ENCODE assay signal across 19 cellular contexts in the genomic region with DNA sequence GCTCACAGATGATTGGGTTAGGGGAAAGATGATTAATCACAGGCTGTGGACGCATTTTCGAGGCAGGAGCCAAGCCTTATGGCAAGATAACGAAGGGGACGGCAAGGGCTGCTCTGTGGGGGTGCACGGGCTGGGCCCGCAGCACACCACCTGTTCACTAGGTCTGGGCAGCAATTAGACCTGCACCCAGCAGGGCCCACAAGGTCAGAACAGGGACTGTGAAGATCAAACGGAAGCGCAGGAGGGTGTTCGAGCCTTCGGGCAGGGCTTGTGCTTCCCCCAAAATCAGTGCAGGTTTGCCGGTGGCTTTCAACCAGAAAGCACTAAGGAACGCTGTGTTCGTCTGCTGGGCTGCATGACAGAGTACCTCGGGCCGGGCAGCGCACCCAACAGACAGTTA.
DNase-seq lines count a peak whose midpoint lies in the region; ATAC-seq and TF ChIP-seq lines count a peak whose summit lies in the region.
"Had no signal": no experiment of that assay in that cellular context is flagged by ENCODE, and none has a peak within 500 bp of the region (broad histone marks: within the 10 kb centered on the region; RNA-seq: fewer than 3 reads in every experiment).

No MANE protein-coding gene starts in this region.

- no peak overlapping the region for H3K4me3 Mint-ChIP-seq in stimulated activated naive CD8-positive, alpha-beta T cell treated with anti-CD3 and anti-CD28 coated beads, Interleukin-15, amount 100 ng/mL, for 72 hours
- no peak overlapping the region for H3K4me3 Mint-ChIP-seq in glutamatergic neuron (ENCODE audit: unreplicated experiment)
- no peak overlapping the region for H3K4me3 Mint-ChIP-seq in activated T-cell treated with anti-CD3 and anti-CD28 coated beads, Interleukin-2, amount 50 U/mL, for 72 hours
- H3K4me3 Mint-ChIP-seq: CD4-positive, CD25-positive, alpha-beta regulatory T cell; CD8-positive, alpha-beta memory T cell; HFFc6 had no signal

- peaks cover 31% of the 10 kb centered on the region for H3K27me3 Mint-ChIP-seq in stimulated activated naive CD8-positive, alpha-beta T cell treated with anti-CD3 and anti-CD28 coated beads, Interleukin-15, amount 100 ng/mL, for 72 hours
- H3K27me3 Mint-ChIP-seq in glutamatergic neuron (ENCODE audit: unreplicated experiment) = peaks cover 8% of the 10 kb centered on the region
- peaks cover 9% of the 10 kb centered on the region for H3K27me3 Mint-ChIP-seq in activated T-cell treated with anti-CD3 and anti-CD28 coated beads, Interleukin-2, amount 50 U/mL, for 72 hours (ENCODE audit: low read depth)

- no peaks in the 10 kb centered on the region for H3K9me3 Mint-ChIP-seq in stimulated activated naive CD8-positive, alpha-beta T cell treated with anti-CD3 and anti-CD28 coated beads, Interleukin-15, amount 100 ng/mL, for 72 hours
- peaks cover 7% of the 10 kb centered on the region for H3K9me3 Mint-ChIP-seq in glutamatergic neuron (ENCODE audit: unreplicated experiment)
- H3K9me3 Mint-ChIP-seq in activated T-cell treated with anti-CD3 and anti-CD28 coated beads, Interleukin-2, amount 50 U/mL, for 72 hours = no peaks in the 10 kb centered on the region
- H3K9me3 Mint-ChIP-seq: CD8-positive, alpha-beta memory T cell; HFFc6 had no signal

- ATAC-seq in stimulated activated naive CD8-positive, alpha-beta T cell treated with anti-CD3 and anti-CD28 coated beads, Interleukin-15, amount 100 ng/mL, for 72 hours = peak; percentile 7
- ATAC-seq in stimulated activated naive CD8-positive, alpha-beta T cell treated with anti-CD3 and anti-CD28 coated beads, Interleukin-15, Interleukin-2, amounts not matched to agents 100 U/mL and 50 U/mL, for 24 hours = no peak
- ATAC-seq in activated T-cell treated with anti-CD3 and anti-CD28 coated beads, Interleukin-2, amount 50 U/mL, for 72 hours (replicated peaks in 1 of 2) = no peak
- ATAC-seq: HCT116 had no signal

- H3K36me3 Mint-ChIP-seq in glutamatergic neuron (ENCODE audit: unreplicated experiment) = no peaks in the 10 kb centered on the region
- H3K36me3 Mint-ChIP-seq in activated T-cell treated with anti-CD3 and anti-CD28 coated beads, Interleukin-2, amount 50 U/mL, for 72 hours (ENCODE audit: insufficient read depth in 2 of 2) = no peaks in the 10 kb centered on the region
- H3K36me3 Mint-ChIP-seq: CD4-positive, CD25-positive, alpha-beta regulatory T cell; CD8-positive, alpha-beta memory T cell had no signal

- no peak for TF ChIP-seq CTCF in glutamatergic neuron (IDR thresholded peaks at IDR 0.05; ENCODE audit: partially characterized antibody, unreplicated experiment)

- no peak overlapping the region for H3K27ac Mint-ChIP-seq in stimulated activated naive CD8-positive, alpha-beta T cell treated with anti-CD3 and anti-CD28 coated beads, Interleukin-15, amount 100 ng/mL, for 72 hours
- H3K27ac Mint-ChIP-seq in glutamatergic neuron (ENCODE audit: unreplicated experiment) = peak overlapping the region; percentile 36
- no peak overlapping the region for H3K27ac Mint-ChIP-seq in activated T-cell treated with anti-CD3 and anti-CD28 coated beads, Interleukin-2, amount 50 U/mL, for 72 hours
- H3K27ac Mint-ChIP-seq: CD4-positive, CD25-positive, alpha-beta regulatory T cell; CD8-positive, alpha-beta memory T cell; HFFc6 had no signal

- DNase-seq in stimulated activated naive CD8-positive, alpha-beta T cell treated with anti-CD3 and anti-CD28 coated beads, Interleukin-15, amount 100 ng/mL, for 72 hours = no peak
- DNase-seq in stimulated activated naive CD8-positive, alpha-beta T cell treated with anti-CD3 and anti-CD28 coated beads, Interleukin-15, Interleukin-2, amounts not matched to agents 100 U/mL and 50 U/mL, for 24 hours = no peak
- peak; percentile 22 for DNase-seq in SK-N-DZ (ENCODE audit: low spot score)
- DNase-seq in glutamatergic neuron = no peak
- no peak for DNase-seq in nucleus accumbens (lab: John Stamatoyannopoulos, UW)
- DNase-seq in NCI-H1048 (lab: John Stamatoyannopoulos, UW) = no peak
- DNase-seq in activated T-cell treated with anti-CD3 and anti-CD28 coated beads, Interleukin-2, amount 50 U/mL, for 72 hours = no peak
- DNase-seq: ACHN; BE2C; CD4-positive, CD25-positive, alpha-beta regulatory T cell; CD8-positive, alpha-beta memory T cell; COR-L47; DMS153; DMS79; GF-D8; GOT3; H7; HFFc6 had no signal

- H3K4me1 Mint-ChIP-seq in stimulated activated naive CD8-positive, alpha-beta T cell treated with anti-CD3 and anti-CD28 coated beads, Interleukin-15, amount 100 ng/mL, for 72 hours = no peaks in the 10 kb centered on the region
- H3K4me1 Mint-ChIP-seq in glutamatergic neuron (ENCODE audit: low read depth, unreplicated experiment) = peaks cover 1% of the 10 kb centered on the region
- H3K4me1 Mint-ChIP-seq in activated T-cell treated with anti-CD3 and anti-CD28 coated beads, Interleukin-2, amount 50 U/mL, for 72 hours (ENCODE audit: low read depth) = no peaks in the 10 kb centered on the region
- H3K4me1 Mint-ChIP-seq: CD4-positive, CD25-positive, alpha-beta regulatory T cell; CD8-positive, alpha-beta memory T cell had no signal
